22 cellular contexts compared by ENCODE assay signal in genomic region chr2:202933958-202934357, GRCh38. TPM values are rescaled to one million over a fixed set of nuclear protein-coding genes. Genes with fewer than 3 reads are reported as not detected.
DNase-seq lines count a peak whose midpoint lies in the region; ATAC-seq and TF ChIP-seq lines count a peak whose summit lies in the region.
"Had no signal": no experiment of that assay in that cellular context is flagged by ENCODE, and none has a peak within 500 bp of the region (broad histone marks: within the 10 kb centered on the region; RNA-seq: fewer than 3 reads in every experiment).

No MANE protein-coding gene starts in this region.

- peak; percentile 42 for DNase-seq in ELR (ENCODE audit: low read depth)
- peak; percentile 56 for DNase-seq in PC-3
- DNase-seq in epithelial cell of prostate (ENCODE audit: low read depth, low spot score) = no peak
- DNase-seq in stimulated activated effector memory CD8-positive, alpha-beta T cell treated with anti-CD3 and anti-CD28 coated beads, Interleukin-12 subunit alpha, Interleukin-12 subunit beta, amount 100 ng/mL, for 72 hours (ENCODE audit: low spot score in 2 of 2) = no peak
- no peak for DNase-seq in activated CD4-positive, alpha-beta T cell treated with anti-CD3 and anti-CD28 coated beads, Interleukin-2, amount 10 ng/mL, durations not matched to agents 24 days and 14 days
- DNase-seq: 8988T; ACHN; AML-193; BE2C; Calu3; CD4-positive, alpha-beta T cell; CD8-positive, alpha-beta memory T cell; COR-L47; DMS53; DMS79 treated with DMSO at 0.1 percent for 48 hours; GOT3 had no signal

- no peaks in the 10 kb centered on the region for H3K27me3 Mint-ChIP-seq in activated CD4-positive, alpha-beta T cell treated with anti-CD3 and anti-CD28 coated beads, Interleukin-2, amount 10 ng/mL, durations not matched to agents 24 days and 14 days
- H3K27me3 Mint-ChIP-seq: CD4-positive, alpha-beta T cell; CD8-positive, alpha-beta memory T cell had no signal

- H3K27ac ChIP-seq in PC-3 (ENCODE audit: low read length) (peak overlapping the region; percentile 19), epithelial cell of prostate (peak overlapping the region; percentile 43)
- H3K27ac ChIP-seq: A549; BLaER1 treated with 17β-estradiol and CSF1 and Interleukin-3, amounts not matched to agents 10 nM and 100 nM had no signal

- no peaks in the 10 kb centered on the region for H3K36me3 ChIP-seq in PC-3 (ENCODE audit: low read depth, low read length)
- H3K36me3 ChIP-seq: BE2C, HAP-1 had no signal

- no peaks in the 10 kb centered on the region for H3K79me2 ChIP-seq in PC-3 (ENCODE audit: low read length)

- no peaks in the 10 kb centered on the region for H3K9me3 ChIP-seq in PC-3 (ENCODE audit: low read length)
- H3K9me3 ChIP-seq: A549, BE2C, HAP-1 had no signal

- H3K4me3 Mint-ChIP-seq in stimulated activated effector memory CD8-positive, alpha-beta T cell treated with anti-CD3 and anti-CD28 coated beads, Interleukin-12 subunit alpha, Interleukin-12 subunit beta, amount 100 ng/mL, for 72 hours = no peak overlapping the region
- no peak overlapping the region for H3K4me3 Mint-ChIP-seq in activated CD4-positive, alpha-beta T cell treated with anti-CD3 and anti-CD28 coated beads, Interleukin-2, amount 10 ng/mL, durations not matched to agents 24 days and 14 days
- H3K4me3 Mint-ChIP-seq: CD14-positive monocyte; CD4-positive, alpha-beta T cell; CD8-positive, alpha-beta memory T cell had no signal

- no peaks in the 10 kb centered on the region for H3K9me2 ChIP-seq in PC-3 (replicated peaks; ENCODE audit: low read length)

- H3K4me3 ChIP-seq in PC-3 (ENCODE audit: low read length) = no peak overlapping the region
- H3K4me3 ChIP-seq: A549; BLaER1 treated with 17β-estradiol and CSF1 and Interleukin-3, amounts not matched to agents 10 nM and 100 nM; HAP-1 had no signal

- H3K9ac ChIP-seq in PC-3 (ENCODE audit: low read length) = no peak overlapping the region
- H3K9ac ChIP-seq: BLaER1 treated with 17β-estradiol and CSF1 and Interleukin-3, amounts not matched to agents 10 nM and 100 nM had no signal

- peaks cover 13% of the 10 kb centered on the region for H3K36me3 Mint-ChIP-seq in stimulated activated effector memory CD8-positive, alpha-beta T cell treated with anti-CD3 and anti-CD28 coated beads, Interleukin-12 subunit alpha, Interleukin-12 subunit beta, amount 100 ng/mL, for 72 hours
- peaks cover 13% of the 10 kb centered on the region for H3K36me3 Mint-ChIP-seq in activated CD4-positive, alpha-beta T cell treated with anti-CD3 and anti-CD28 coated beads, Interleukin-2, amount 10 ng/mL, durations not matched to agents 24 days and 14 days (ENCODE audit: low read depth)

- CTCF ChIA-PET in PC-3 (lab: Charles Lee) = no interaction called here

- H3K4me2 ChIP-seq in PC-3 (ENCODE audit: low read length) = no peak overlapping the region
- H3K4me2 ChIP-seq: A549; BLaER1 treated with 17β-estradiol and CSF1 and Interleukin-3, amounts not matched to agents 10 nM and 100 nM had no signal

- no peaks in the 10 kb centered on the region for H3K27me3 ChIP-seq in PC-3 (ENCODE audit: low read length)
- H3K27me3 ChIP-seq: BE2C; BLaER1 treated with 17β-estradiol and CSF1 and Interleukin-3, amounts not matched to agents 10 nM and 100 nM had no signal

- no peak for TF ChIP-seq CTCF in PC-3 (conservative IDR thresholded peaks at IDR 0.05; ENCODE audit: low read depth, low read length)

- no peaks in the 10 kb centered on the region for H3K9me3 Mint-ChIP-seq in stimulated activated effector memory CD8-positive, alpha-beta T cell treated with anti-CD3 and anti-CD28 coated beads, Interleukin-12 subunit alpha, Interleukin-12 subunit beta, amount 100 ng/mL, for 72 hours
- no peaks in the 10 kb centered on the region for H3K9me3 Mint-ChIP-seq in activated CD4-positive, alpha-beta T cell treated with anti-CD3 and anti-CD28 coated beads, Interleukin-2, amount 10 ng/mL, durations not matched to agents 24 days and 14 days
- H3K9me3 Mint-ChIP-seq: CD4-positive, alpha-beta T cell; CD8-positive, alpha-beta memory T cell had no signal

- ATAC-seq in PC-3 (peak; percentile 77), HG02763 (IDR thresholded peaks at IDR 0.05; ENCODE audit: unreplicated experiment) (no peak), HG03342 (IDR thresholded peaks at IDR 0.05; ENCODE audit: unreplicated experiment) (no peak)
- ATAC-seq in stimulated activated effector memory CD8-positive, alpha-beta T cell treated with anti-CD3 and anti-CD28 coated beads, Interleukin-12 subunit alpha, Interleukin-12 subunit beta, amount 100 ng/mL, for 72 hours = no peak

- no peaks in the 10 kb centered on the region for H3F3A ChIP-seq in PC-3 (ENCODE audit: low read length, unreplicated experiment)

- peaks cover 20% of the 10 kb centered on the region for H3K4me1 ChIP-seq in PC-3 (ENCODE audit: insufficient read depth, low read length)
- H3K4me1 ChIP-seq: A549; BE2C; BLaER1 treated with 17β-estradiol and CSF1 and Interleukin-3, amounts not matched to agents 10 nM and 100 nM; HAP-1 had no signal

- POLR2A ChIA-PET in PC-3 (lab: Charles Lee; ENCODE audit: unreplicated experiment) = interaction anchor here (0.6 kb wide), 1 partner anchor 346 kb away, joined by 6 read pairs; no protein-coding TSS in a partner anchor

- H4K20me1 ChIP-seq in PC-3 (ENCODE audit: low read length) = no peaks in the 10 kb centered on the region
- H4K20me1 ChIP-seq: BLaER1 treated with 17β-estradiol and CSF1 and Interleukin-3, amounts not matched to agents 10 nM and 100 nM had no signal

- peak overlapping the region; percentile 6 for H3K27ac Mint-ChIP-seq in stimulated activated effector memory CD8-positive, alpha-beta T cell treated with anti-CD3 and anti-CD28 coated beads, Interleukin-12 subunit alpha, Interleukin-12 subunit beta, amount 100 ng/mL, for 72 hours
- H3K27ac Mint-ChIP-seq in activated CD4-positive, alpha-beta T cell treated with anti-CD3 and anti-CD28 coated beads, Interleukin-2, amount 10 ng/mL, durations not matched to agents 24 days and 14 days = no peak overlapping the region
- H3K27ac Mint-ChIP-seq: CD4-positive, alpha-beta T cell; CD8-positive, alpha-beta memory T cell had no signal

- intact Hi-C loops in PC-3 (cut with micrococcal nuclease) = no loop called here
- intact Hi-C loops in activated CD4-positive, alpha-beta T cell treated with anti-CD3 and anti-CD28 coated beads, Interleukin-2, amount 10 ng/mL, durations not matched to agents 24 days and 14 days (cut with micrococcal nuclease) = no loop called here

- no peaks in the 10 kb centered on the region for H3K4me1 Mint-ChIP-seq in stimulated activated effector memory CD8-positive, alpha-beta T cell treated with anti-CD3 and anti-CD28 coated beads, Interleukin-12 subunit alpha, Interleukin-12 subunit beta, amount 100 ng/mL, for 72 hours
- peaks cover 3% of the 10 kb centered on the region for H3K4me1 Mint-ChIP-seq in activated CD4-positive, alpha-beta T cell treated with anti-CD3 and anti-CD28 coated beads, Interleukin-2, amount 10 ng/mL, durations not matched to agents 24 days and 14 days

- no peak overlapping the region for H2AFZ ChIP-seq in PC-3 (ENCODE audit: low read length)

- no TSS peak for BruUV-seq in PC-3 (replicated peaks; lab: Mats Ljungman, UMichigan)

RNA-seq across cellular contexts. Expression of gene CARF, which starts 21.9 kb away (rescaled TPM):
- total RNA-seq in PC-3 (2014; rRNA removed) = 1.6 and 4.4 TPM in 2 replicates
- 3.9 and 4.3 TPM in 2 replicates for total RNA-seq in activated CD4-positive, alpha-beta T cell treated with anti-CD3 and anti-CD28 coated beads, Interleukin-2, amount 10 ng/mL, durations not matched to agents 24 days and 14 days

RNA-seq across cellular contexts. Expression of gene WDR12, which starts 22.5 kb away (rescaled TPM):
- total RNA-seq in PC-3 (2014; rRNA removed) = 60.5 and 65.4 TPM in 2 replicates
- 161 and 167 TPM in 2 replicates for total RNA-seq in activated CD4-positive, alpha-beta T cell treated with anti-CD3 and anti-CD28 coated beads, Interleukin-2, amount 10 ng/mL, durations not matched to agents 24 days and 14 days

Comparison
In these comparisons a context has a peak if more than half of its experiments do, and no peak if none do; other contexts are left out.
1. DNase-seq: peak in ELR (single experiment) and PC-3 (single experiment); none in epithelial cell of prostate (single experiment), stimulated activated effector memory CD8-positive, alpha-beta T cell treated with anti-CD3 and anti-CD28 coated beads, Interleukin-12 subunit alpha, Interleukin-12 subunit beta, amount 100 ng/mL, for 72 hours (0 of 2) and activated CD4-positive, alpha-beta T cell treated with anti-CD3 and anti-CD28 coated beads, Interleukin-2, amount 10 ng/mL, durations not matched to agents 24 days and 14 days (single experiment).